Comparison of ENCODE assay signal across 3 cellular contexts in the genomic region with DNA sequence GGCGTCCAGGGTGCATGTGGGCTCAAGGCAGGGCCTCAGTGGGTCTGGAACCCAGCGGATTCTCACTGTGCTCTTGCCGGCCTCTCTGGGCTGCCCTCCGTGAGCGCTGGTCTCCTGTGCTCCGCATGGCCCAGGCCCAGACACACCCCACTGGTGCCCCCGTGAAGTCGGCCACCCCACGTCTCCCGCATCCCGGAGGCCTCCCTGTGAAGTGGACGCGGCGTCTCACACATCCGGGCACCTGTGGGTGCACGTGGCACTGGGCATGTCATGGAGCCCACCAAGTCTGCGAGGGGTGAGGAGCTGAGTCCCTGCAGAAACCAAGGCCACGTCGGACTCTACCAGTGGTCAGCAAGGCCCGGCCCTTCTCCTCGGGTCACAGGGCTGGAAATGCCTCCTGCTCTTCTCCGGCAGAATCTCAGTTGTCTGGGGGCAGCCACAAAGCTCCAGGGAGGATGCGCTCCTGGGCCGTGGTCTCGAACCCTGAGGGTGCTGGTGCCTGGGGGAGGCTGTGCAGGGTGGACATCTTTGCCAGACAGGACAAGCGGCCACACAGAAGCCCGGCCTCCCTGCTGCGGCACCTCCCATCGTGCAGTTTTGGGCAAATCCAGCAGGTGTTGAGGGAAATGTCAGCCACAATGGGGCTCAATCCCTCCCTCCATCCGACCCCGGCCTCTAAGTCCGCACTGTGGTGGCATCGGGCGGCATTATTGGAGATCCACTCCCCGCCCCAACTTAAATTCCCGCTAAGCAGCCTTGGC.
TF ChIP-seq lines count a peak whose summit lies in the region.

No MANE protein-coding gene starts in this region.

TF ChIP-seq in liver, 16 proteins besides CTCF, POLR2A, EP300 and RAD21:
- TF ChIP-seq SP1 (IDR thresholded peaks at IDR 0.05): no peak
- no peak for TF ChIP-seq HNF4A (conservative IDR thresholded peaks at IDR 0.05)
- TF ChIP-seq, protein P1, sequence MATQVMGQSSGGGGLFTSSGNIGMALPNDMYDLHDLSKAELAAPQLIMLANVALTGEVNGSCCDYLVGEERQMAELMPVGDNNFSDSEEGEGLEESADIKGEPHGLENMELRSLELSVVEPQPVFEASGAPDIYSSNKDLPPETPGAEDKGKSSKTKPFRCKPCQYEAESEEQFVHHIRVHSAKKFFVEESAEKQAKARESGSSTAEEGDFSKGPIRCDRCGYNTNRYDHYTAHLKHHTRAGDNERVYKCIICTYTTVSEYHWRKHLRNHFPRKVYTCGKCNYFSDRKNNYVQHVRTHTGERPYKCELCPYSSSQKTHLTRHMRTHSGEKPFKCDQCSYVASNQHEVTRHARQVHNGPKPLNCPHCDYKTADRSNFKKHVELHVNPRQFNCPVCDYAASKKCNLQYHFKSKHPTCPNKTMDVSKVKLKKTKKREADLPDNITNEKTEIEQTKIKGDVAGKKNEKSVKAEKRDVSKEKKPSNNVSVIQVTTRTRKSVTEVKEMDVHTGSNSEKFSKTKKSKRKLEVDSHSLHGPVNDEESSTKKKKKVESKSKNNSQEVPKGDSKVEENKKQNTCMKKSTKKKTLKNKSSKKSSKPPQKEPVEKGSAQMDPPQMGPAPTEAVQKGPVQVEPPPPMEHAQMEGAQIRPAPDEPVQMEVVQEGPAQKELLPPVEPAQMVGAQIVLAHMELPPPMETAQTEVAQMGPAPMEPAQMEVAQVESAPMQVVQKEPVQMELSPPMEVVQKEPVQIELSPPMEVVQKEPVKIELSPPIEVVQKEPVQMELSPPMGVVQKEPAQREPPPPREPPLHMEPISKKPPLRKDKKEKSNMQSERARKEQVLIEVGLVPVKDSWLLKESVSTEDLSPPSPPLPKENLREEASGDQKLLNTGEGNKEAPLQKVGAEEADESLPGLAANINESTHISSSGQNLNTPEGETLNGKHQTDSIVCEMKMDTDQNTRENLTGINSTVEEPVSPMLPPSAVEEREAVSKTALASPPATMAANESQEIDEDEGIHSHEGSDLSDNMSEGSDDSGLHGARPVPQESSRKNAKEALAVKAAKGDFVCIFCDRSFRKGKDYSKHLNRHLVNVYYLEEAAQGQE (IDR thresholded peaks at IDR 0.05): no peak
- no peak for TF ChIP-seq FOXA1 (IDR thresholded peaks at IDR 0.05)
- no peak for TF ChIP-seq TAF1 (conservative IDR thresholded peaks at IDR 0.05)
- TF ChIP-seq, protein P2, sequence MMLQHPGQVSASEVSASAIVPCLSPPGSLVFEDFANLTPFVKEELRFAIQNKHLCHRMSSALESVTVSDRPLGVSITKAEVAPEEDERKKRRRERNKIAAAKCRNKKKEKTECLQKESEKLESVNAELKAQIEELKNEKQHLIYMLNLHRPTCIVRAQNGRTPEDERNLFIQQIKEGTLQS (IDR thresholded peaks at IDR 0.05): no peak
- no peak for TF ChIP-seq EGR1 (IDR thresholded peaks at IDR 0.05; ENCODE audit: low read depth in 2 of 2)
- no peak for TF ChIP-seq GABPA (IDR thresholded peaks at IDR 0.05 in 1 of 2, conservative IDR thresholded peaks at IDR 0.05 in 1 of 2)
- no peak for TF ChIP-seq HNF4G (IDR thresholded peaks at IDR 0.05)
- no peak for TF ChIP-seq YY1 (IDR thresholded peaks at IDR 0.05)
- TF ChIP-seq NR2F2 (IDR thresholded peaks at IDR 0.05): no peak
- TF ChIP-seq, protein P3, sequence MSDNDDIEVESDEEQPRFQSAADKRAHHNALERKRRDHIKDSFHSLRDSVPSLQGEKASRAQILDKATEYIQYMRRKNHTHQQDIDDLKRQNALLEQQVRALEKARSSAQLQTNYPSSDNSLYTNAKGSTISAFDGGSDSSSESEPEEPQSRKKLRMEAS (IDR thresholded peaks at IDR 0.05): no peak
- TF ChIP-seq FOXA2 (IDR thresholded peaks at IDR 0.05): no peak
- no peak for TF ChIP-seq RXRA (IDR thresholded peaks at IDR 0.05)

TF ChIP-seq in HepG2, 621 proteins besides CTCF, POLR2A, EP300 and RAD21:
- TF ChIP-seq, protein P4, sequence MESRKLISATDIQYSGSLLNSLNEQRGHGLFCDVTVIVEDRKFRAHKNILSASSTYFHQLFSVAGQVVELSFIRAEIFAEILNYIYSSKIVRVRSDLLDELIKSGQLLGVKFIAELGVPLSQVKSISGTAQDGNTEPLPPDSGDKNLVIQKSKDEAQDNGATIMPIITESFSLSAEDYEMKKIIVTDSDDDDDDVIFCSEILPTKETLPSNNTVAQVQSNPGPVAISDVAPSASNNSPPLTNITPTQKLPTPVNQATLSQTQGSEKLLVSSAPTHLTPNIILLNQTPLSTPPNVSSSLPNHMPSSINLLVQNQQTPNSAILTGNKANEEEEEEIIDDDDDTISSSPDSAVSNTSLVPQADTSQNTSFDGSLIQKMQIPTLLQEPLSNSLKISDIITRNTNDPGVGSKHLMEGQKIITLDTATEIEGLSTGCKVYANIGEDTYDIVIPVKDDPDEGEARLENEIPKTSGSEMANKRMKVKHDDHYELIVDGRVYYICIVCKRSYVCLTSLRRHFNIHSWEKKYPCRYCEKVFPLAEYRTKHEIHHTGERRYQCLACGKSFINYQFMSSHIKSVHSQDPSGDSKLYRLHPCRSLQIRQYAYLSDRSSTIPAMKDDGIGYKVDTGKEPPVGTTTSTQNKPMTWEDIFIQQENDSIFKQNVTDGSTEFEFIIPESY (CRISPR knock-in tag; IDR thresholded peaks at IDR 0.05): no peak
- TF ChIP-seq ZNF772 (CRISPR knock-in tag; IDR thresholded peaks at IDR 0.05) (no peak), ESRRA (CRISPR knock-in tag; IDR thresholded peaks at IDR 0.05; ENCODE audit: low read depth) (no peak), SALL1 (CRISPR knock-in tag; IDR thresholded peaks at IDR 0.05) (no peak), ZNF235 (CRISPR knock-in tag; IDR thresholded peaks at IDR 0.05; ENCODE audit: borderline replicate concordance) (no peak), ZIK1 (CRISPR knock-in tag; IDR thresholded peaks at IDR 0.05; ENCODE audit: borderline replicate concordance, low read depth) (no peak), ZNF614 (CRISPR knock-in tag; IDR thresholded peaks at IDR 0.05; ENCODE audit: borderline replicate concordance) (no peak)
- TF ChIP-seq, protein P5, sequence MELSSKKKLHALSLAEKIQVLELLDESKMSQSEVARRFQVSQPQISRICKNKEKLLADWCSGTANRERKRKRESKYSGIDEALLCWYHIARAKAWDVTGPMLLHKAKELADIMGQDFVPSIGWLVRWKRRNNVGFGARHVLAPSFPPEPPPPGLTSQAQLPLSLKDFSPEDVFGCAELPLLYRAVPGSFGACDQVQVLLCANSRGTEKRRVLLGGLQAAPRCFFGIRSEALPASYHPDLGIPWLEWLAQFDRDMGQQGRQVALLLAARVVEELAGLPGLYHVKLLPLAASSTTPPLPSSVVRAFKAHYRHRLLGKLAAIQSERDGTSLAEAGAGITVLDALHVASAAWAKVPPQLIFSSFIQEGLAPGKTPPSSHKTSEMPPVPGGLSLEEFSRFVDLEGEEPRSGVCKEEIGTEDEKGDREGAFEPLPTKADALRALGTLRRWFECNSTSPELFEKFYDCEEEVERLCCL (CRISPR knock-in tag; IDR thresholded peaks at IDR 0.05; ENCODE audit: borderline replicate concordance): no peak
- TF ChIP-seq, protein P6, sequence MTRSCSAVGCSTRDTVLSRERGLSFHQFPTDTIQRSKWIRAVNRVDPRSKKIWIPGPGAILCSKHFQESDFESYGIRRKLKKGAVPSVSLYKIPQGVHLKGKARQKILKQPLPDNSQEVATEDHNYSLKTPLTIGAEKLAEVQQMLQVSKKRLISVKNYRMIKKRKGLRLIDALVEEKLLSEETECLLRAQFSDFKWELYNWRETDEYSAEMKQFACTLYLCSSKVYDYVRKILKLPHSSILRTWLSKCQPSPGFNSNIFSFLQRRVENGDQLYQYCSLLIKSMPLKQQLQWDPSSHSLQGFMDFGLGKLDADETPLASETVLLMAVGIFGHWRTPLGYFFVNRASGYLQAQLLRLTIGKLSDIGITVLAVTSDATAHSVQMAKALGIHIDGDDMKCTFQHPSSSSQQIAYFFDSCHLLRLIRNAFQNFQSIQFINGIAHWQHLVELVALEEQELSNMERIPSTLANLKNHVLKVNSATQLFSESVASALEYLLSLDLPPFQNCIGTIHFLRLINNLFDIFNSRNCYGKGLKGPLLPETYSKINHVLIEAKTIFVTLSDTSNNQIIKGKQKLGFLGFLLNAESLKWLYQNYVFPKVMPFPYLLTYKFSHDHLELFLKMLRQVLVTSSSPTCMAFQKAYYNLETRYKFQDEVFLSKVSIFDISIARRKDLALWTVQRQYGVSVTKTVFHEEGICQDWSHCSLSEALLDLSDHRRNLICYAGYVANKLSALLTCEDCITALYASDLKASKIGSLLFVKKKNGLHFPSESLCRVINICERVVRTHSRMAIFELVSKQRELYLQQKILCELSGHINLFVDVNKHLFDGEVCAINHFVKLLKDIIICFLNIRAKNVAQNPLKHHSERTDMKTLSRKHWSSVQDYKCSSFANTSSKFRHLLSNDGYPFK (CRISPR knock-in tag; IDR thresholded peaks at IDR 0.05; ENCODE audit: borderline replicate concordance): no peak
- TF ChIP-seq, protein P7, sequence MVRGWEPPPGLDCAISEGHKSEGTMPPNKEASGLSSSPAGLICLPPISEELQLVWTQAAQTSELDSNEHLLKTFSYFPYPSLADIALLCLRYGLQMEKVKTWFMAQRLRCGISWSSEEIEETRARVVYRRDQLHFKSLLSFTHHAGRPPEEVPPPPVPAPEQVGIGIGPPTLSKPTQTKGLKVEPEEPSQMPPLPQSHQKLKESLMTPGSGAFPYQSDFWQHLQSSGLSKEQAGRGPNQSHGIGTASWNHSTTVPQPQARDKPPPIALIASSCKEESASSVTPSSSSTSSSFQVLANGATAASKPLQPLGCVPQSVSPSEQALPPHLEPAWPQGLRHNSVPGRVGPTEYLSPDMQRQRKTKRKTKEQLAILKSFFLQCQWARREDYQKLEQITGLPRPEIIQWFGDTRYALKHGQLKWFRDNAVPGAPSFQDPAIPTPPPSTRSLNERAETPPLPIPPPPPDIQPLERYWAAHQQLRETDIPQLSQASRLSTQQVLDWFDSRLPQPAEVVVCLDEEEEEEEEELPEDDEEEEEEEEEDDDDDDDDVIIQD (CRISPR knock-in tag; IDR thresholded peaks at IDR 0.05; ENCODE audit: low read depth): no peak

TF ChIP-seq in GM12891, 5 proteins besides CTCF, POLR2A, EP300 and RAD21:
- TF ChIP-seq PAX5 (IDR thresholded peaks at IDR 0.05; ENCODE audit: insufficient read depth, low read length, severe bottlenecking) (no peak), POU2F2 (IDR thresholded peaks at IDR 0.05; ENCODE audit: low read depth, low read length) (no peak), POLR2AphosphoS5 (IDR thresholded peaks at IDR 0.05; ENCODE audit: low read depth, low read length) (no peak), SPI1 (IDR thresholded peaks at IDR 0.05; ENCODE audit: low read depth, low read length) (no peak), TAF1 (IDR thresholded peaks at IDR 0.05; ENCODE audit: low read depth, low read length) (no peak)
